Comparison of ENCODE assay signal across 8 cellular contexts in genomic region chr19:2543463-2544442, GRCh38.
DNase-seq lines count a peak whose midpoint lies in the region; TF ChIP-seq lines count a peak whose summit lies in the region.

No MANE protein-coding gene starts in this region.

- H3K27me3 ChIP-seq in vagina = no peaks in the 10 kb centered on the region

- TF ChIP-seq POLR2A in vagina (IDR thresholded peaks at IDR 0.05) = no peak

- TF ChIP-seq CTCF in astrocyte of the spinal cord (IDR thresholded peaks at IDR 0.05; ENCODE audit: low read depth, low read length) (peak; percentile 47), vagina (IDR thresholded peaks at IDR 0.05) (no peak)

- no peaks in the 10 kb centered on the region for H3K9me3 ChIP-seq in vagina

- H3K36me3 ChIP-seq in vagina = no peaks in the 10 kb centered on the region

- DNase-seq in GF-D8 (lab: John Stamatoyannopoulos, UW) (peak; percentile 64), NCI-H1417 (lab: John Stamatoyannopoulos, UW) (peak; percentile 9 to 89 (median 84)), T1000 (lab: John Stamatoyannopoulos, UW) (peak; percentile 94), astrocyte of the spinal cord (ENCODE audit: low read depth, low spot score) (peak; percentile 99), hypothalamus (lab: John Stamatoyannopoulos, UW) (peak; percentile 44 to 96 (median 88)), retina (peak; percentile 92), vagina (ENCODE audit: extremely low spot score in 2 of 2) (peak in 1 of 2 donors; percentile 95), NCI-H187 treated with DMSO at 0.1 percent for 48 hours (lab: John Stamatoyannopoulos, UW) (no peak)

- H3K4me3 ChIP-seq in astrocyte of the spinal cord (ENCODE audit: low read depth, low read length) = peak overlapping the region; percentile 10
- H3K4me3 ChIP-seq in vagina = peak overlapping the region; percentile 18 to 20

- in situ Hi-C loops in astrocyte of the spinal cord (cut with HindIII; ENCODE audit: low sequenced_read_pairs) = no loop called here

- intact Hi-C loops in vagina (cut with DNase I) = loop anchor here (2.0 kb wide), 2 partner anchors 35 to 67 kb away; partner anchors contain the start of gene GADD45B

- peaks cover 74% of the 10 kb centered on the region for H3K4me1 ChIP-seq in vagina

- H3K27ac ChIP-seq in vagina = peak overlapping the region; percentile 74
